8 cellular contexts compared by ENCODE assay signal in the genomic region with DNA sequence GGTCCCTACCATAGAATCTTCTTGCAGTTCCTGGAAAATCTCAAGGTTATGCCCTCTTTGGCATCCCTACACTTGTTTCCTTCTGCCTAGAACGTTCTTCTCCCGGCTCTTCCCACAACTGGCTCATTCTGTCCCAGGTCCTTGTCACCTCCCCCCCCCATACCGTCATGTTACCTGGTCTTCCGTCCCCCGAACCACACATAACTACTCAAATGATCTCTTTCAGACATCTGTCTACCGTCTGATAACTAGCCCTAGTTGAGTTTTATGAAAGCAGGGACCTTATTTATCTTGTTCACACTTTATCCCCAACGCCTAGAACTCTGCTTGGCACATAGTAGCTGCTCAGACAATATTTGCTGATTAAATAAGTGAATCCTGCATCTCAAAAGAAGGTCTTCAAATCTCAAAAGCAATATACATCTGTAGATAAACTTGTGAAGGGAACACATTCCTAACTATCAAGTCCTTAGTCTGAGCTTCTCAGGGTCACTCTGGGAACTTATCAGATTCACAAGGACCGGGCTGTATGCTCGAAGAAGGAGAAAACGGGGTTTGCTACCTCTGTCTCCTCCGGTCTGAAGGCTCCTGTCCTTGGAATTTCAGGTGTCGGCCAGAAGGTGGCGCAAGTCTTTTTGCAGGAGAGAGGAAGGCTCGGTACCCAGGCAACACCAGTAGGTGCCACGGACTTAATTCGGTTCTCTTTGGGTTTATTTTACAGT. TPM values are rescaled to one million over a fixed set of nuclear protein-coding genes. Genes with fewer than 3 reads are reported as not detected.
A peak's percentile ranks its signal among the peaks of the same experiment; 100 is the strongest.
DNase-seq lines count a peak whose midpoint lies in the region; ATAC-seq and TF ChIP-seq lines count a peak whose summit lies in the region.

No MANE protein-coding gene starts in this region.

- H3K9me3 Mint-ChIP-seq in activated B cell treated with CpG ODN at 0.5 μM for 24 hours, result no peaks in the 10 kb centered on the region

- peak; percentile 73 for TF ChIP-seq CTCF in activated B cell treated with CpG ODN at 0.5 μM for 24 hours (IDR thresholded peaks at IDR 0.05)
- peak; percentile 71 to 75 for TF ChIP-seq CTCF in left lung (IDR thresholded peaks at IDR 0.05)

- H3K4me1 Mint-ChIP-seq in activated B cell treated with CpG ODN at 0.5 μM for 24 hours, result peaks cover 23% of the 10 kb centered on the region

- no peak overlapping the region for H3K4me3 ChIP-seq in left lung

- POLR2A ChIA-PET in activated B cell treated with CpG ODN at 0.5 μM for 24 hours (lab: Charles Lee), result interaction anchor here (1.1 to 2.4 kb wide), 2 partner anchors 64 to 71 kb away, joined by 3 to 9 read pairs; no protein-coding TSS in a partner anchor

- DNase-seq in activated gamma-delta T cell treated with Interleukin-2 at 50 U/mL for 16 hours (peak; percentile 80), activated gamma-delta T cell (lab: John Stamatoyannopoulos, UW) (no peak), NCI-H2171 (lab: John Stamatoyannopoulos, UW) (peak; percentile 10), activated B cell treated with CpG ODN at 0.5 μM for 24 hours (peak; percentile 60), caudate nucleus (lab: John Stamatoyannopoulos, UW) (peak in 57 of 61 donors; percentile 5 to 84 (median 51)), left lung (peak in 1 of 2 donors; percentile 75)
- peak; percentile 81 for DNase-seq in stimulated activated CD4-positive, alpha-beta T cell treated with anti-CD3 and anti-CD28 coated beads, Interleukin-4, amount 100 ng/mL, for 1 hour

- peaks cover 5 to 68% of the 10 kb centered on the region in 2 donors for H3K4me1 ChIP-seq in left lung

- H3K27me3 Mint-ChIP-seq in activated B cell treated with CpG ODN at 0.5 μM for 24 hours, result no peaks in the 10 kb centered on the region

- CTCF ChIA-PET in activated B cell treated with CpG ODN at 0.5 μM for 24 hours (lab: Charles Lee), result interaction anchor here (0.6 to 15.7 kb wide), 15 partner anchors 9 to 153 kb away, joined by 3 to 289 read pairs (median 8); partner anchors contain the start of gene LCP2

- peak; percentile 68 for ATAC-seq in HG02884 (IDR thresholded peaks at IDR 0.05; ENCODE audit: unreplicated experiment)
- peak; percentile 96 for ATAC-seq in activated B cell treated with CpG ODN at 0.5 μM for 24 hours (ENCODE audit: low read depth)
- ATAC-seq in left lung, result peak; percentile 73

- no peaks in the 10 kb centered on the region for H3K27me3 ChIP-seq in left lung

- peaks cover 0 to 86% of the 10 kb centered on the region in 2 donors for H3K36me3 ChIP-seq in left lung

- H3K9me3 ChIP-seq in left lung, result no peaks in the 10 kb centered on the region

- intact Hi-C loops in activated B cell treated with CpG ODN at 0.5 μM for 24 hours (cut with micrococcal nuclease) (loop anchor here (1.0 to 2.0 kb wide), 6 partner anchors 10 to 167 kb away; no protein-coding TSS in a partner anchor), left lung (cut with DNase I) (no loop called here)

- H3K27ac ChIP-seq in caudate nucleus (ENCODE audit: low read depth, low read length), result peak overlapping the region; percentile 26
- H3K27ac ChIP-seq in left lung, result peak overlapping the region in 1 of 2 donors; percentile 85

- H3K27ac Mint-ChIP-seq in activated B cell treated with CpG ODN at 0.5 μM for 24 hours, result no peak overlapping the region

- peaks cover 3% of the 10 kb centered on the region for H3K36me3 Mint-ChIP-seq in activated B cell treated with CpG ODN at 0.5 μM for 24 hours (ENCODE audit: low read depth)

- peak overlapping the region; percentile 4 for H3K4me3 Mint-ChIP-seq in activated B cell treated with CpG ODN at 0.5 μM for 24 hours

RNA-seq across cellular contexts. Expression of gene LCP2, which starts 30.0 kb away (rescaled TPM):
- 7.0 and 8.5 TPM in 2 replicates for total RNA-seq in activated B cell treated with CpG ODN at 0.5 μM for 24 hours
- 100 to 1,000 TPM in 1 of 2 donors, 10 to 100 TPM in 1; 37.3 to 110 TPM for total RNA-seq in left lung

RNA-seq across cellular contexts. Expression of gene C5orf58, which starts 34.8 kb away (rescaled TPM):
- total RNA-seq in activated B cell treated with CpG ODN at 0.5 μM for 24 hours (not detected in 2 replicates), left lung (not detected)
